In genomic region chr11:129658558-129658882, GRCh38 we compare ENCODE assay signal across 16 cellular contexts.
"Had no signal": no experiment of that assay in that cellular context is flagged by ENCODE, and none has a peak within 500 bp of the region (broad histone marks: within the 10 kb centered on the region; RNA-seq: fewer than 3 reads in every experiment).

No MANE protein-coding gene starts in this region.

- ATAC-seq: left lung, right cardiac atrium had no signal

- H3K4me2 ChIP-seq: smooth muscle cell had no signal

- H3K4me1 ChIP-seq: ascending aorta, left lung, prostate gland, stomach had no signal

- DNase-seq: activated CD4-positive, CD25-positive, alpha-beta regulatory T cell treated with anti-CD3 and anti-CD28 coated beads, Interleukin-2, amount 50 U/mL, for 72 hours; activated CD8-positive, alpha-beta memory T cell treated with anti-CD3 and anti-CD28 coated beads for 24 hours; activated CD8-positive, alpha-beta memory T cell treated with anti-CD3 and anti-CD28 coated beads, Interleukin-2, amount 50 U/mL, for 48 hours; activated effector memory CD4-positive, alpha-beta T cell treated with Interleukin-2 at 50 U/mL for 16 hours; activated naive CD4-positive, alpha-beta T cell treated with anti-CD3 and anti-CD28 coated beads, Interleukin-2, amount 50 U/mL, for 16 hours; activated T-cell treated with anti-CD3 and anti-CD28 coated beads, Interleukin-2, amount 50 U/mL, for 48 hours; kidney; left lung; right cardiac atrium; stimulated activated CD4-positive, alpha-beta T cell treated with anti-CD3 and anti-CD28 coated beads, Interleukin-4, amount 100 ng/mL, for 1 hour; stomach; T1000 had no signal

- H3K27ac ChIP-seq: ascending aorta, coronary artery, left lung, prostate gland, stomach had no signal

- H3K9me3 ChIP-seq: prostate gland had no signal

- H3K27me3 ChIP-seq: ascending aorta, left lung had no signal

- H3K4me3 ChIP-seq: ascending aorta, coronary artery, left lung, prostate gland, smooth muscle cell, stomach had no signal

- H3K36me3 ChIP-seq: ascending aorta, left lung, prostate gland, stomach had no signal
